1 cellular context compared by ENCODE assay signal in the genomic region with DNA sequence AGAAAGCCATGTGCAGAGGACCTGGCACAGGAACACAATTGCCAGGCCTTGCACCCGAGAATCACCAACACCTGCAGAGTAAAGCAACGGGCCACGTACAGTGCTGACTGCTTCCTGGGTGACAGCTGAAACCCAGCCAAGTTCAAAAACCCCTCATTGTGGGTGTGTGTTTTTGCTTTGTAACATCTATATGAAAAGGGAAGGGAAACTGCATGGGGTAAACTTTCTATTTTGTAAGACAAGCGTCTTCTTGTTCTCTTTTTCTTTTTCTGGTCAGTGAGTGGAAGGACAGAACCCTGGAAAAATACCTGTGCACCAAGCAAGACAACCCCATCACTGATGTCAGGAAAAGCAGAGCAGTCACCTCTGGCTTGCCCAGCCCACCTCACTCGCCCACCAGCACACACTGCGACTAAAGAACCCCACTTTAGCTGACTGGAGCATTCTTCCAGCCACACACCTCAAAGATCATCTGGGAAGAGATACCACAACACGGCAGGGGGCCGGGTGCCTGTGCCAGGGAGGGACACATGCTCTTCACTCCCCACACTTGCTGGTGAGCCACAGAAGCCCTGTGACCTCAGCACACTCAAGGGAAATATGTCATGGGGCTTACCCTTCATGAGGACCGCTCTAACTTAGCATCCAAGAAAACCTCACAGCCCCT.
TF ChIP-seq lines count a peak whose summit lies in the region.

No MANE protein-coding gene starts in this region.

TF ChIP-seq in GM23338, 12 proteins besides CTCF, POLR2A, EP300 and RAD21 (continued from another document):
- TF ChIP-seq, protein P1, sequence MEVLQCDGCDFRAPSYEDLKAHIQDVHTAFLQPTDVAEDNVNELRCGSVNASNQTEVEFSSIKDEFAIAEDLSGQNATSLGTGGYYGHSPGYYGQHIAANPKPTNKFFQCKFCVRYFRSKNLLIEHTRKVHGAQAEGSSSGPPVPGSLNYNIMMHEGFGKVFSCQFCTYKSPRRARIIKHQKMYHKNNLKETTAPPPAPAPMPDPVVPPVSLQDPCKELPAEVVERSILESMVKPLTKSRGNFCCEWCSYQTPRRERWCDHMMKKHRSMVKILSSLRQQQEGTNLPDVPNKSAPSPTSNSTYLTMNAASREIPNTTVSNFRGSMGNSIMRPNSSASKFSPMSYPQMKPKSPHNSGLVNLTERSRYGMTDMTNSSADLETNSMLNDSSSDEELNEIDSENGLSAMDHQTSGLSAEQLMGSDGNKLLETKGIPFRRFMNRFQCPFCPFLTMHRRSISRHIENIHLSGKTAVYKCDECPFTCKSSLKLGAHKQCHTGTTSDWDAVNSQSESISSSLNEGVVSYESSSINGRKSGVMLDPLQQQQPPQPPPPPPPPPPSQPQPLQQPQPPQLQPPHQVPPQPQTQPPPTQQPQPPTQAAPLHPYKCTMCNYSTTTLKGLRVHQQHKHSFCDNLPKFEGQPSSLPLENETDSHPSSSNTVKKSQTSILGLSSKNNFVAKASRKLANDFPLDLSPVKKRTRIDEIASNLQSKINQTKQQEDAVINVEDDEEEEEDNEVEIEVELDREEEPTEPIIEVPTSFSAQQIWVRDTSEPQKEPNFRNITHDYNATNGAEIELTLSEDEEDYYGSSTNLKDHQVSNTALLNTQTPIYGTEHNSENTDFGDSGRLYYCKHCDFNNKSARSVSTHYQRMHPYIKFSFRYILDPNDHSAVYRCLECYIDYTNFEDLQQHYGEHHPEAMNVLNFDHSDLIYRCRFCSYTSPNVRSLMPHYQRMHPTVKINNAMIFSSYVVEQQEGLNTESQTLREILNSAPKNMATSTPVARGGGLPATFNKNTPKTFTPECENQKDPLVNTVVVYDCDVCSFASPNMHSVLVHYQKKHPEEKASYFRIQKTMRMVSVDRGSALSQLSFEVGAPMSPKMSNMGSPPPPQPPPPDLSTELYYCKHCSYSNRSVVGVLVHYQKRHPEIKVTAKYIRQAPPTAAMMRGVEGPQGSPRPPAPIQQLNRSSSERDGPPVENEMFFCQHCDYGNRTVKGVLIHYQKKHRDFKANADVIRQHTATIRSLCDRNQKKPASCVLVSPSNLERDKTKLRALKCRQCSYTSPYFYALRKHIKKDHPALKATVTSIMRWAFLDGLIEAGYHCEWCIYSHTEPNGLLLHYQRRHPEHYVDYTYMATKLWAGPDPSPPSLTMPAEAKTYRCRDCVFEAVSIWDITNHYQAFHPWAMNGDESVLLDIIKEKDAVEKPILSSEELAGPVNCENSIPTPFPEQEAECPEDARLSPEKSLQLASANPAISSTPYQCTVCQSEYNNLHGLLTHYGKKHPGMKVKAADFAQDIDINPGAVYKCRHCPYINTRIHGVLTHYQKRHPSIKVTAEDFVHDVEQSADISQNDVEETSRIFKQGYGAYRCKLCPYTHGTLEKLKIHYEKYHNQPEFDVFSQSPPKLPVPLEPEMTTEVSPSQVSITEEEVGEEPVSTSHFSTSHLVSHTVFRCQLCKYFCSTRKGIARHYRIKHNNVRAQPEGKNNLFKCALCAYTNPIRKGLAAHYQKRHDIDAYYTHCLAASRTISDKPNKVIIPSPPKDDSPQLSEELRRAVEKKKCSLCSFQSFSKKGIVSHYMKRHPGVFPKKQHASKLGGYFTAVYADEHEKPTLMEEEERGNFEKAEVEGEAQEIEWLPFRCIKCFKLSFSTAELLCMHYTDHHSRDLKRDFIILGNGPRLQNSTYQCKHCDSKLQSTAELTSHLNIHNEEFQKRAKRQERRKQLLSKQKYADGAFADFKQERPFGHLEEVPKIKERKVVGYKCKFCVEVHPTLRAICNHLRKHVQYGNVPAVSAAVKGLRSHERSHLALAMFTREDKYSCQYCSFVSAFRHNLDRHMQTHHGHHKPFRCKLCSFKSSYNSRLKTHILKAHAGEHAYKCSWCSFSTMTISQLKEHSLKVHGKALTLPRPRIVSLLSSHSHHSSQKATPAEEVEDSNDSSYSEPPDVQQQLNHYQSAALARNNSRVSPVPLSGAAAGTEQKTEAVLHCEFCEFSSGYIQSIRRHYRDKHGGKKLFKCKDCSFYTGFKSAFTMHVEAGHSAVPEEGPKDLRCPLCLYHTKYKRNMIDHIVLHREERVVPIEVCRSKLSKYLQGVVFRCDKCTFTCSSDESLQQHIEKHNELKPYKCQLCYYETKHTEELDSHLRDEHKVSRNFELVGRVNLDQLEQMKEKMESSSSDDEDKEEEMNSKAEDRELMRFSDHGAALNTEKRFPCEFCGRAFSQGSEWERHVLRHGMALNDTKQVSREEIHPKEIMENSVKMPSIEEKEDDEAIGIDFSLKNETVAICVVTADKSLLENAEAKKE (CRISPR knock-in tag; IDR thresholded peaks at IDR 0.05): no peak
- TF ChIP-seq NANOG (IDR thresholded peaks at IDR 0.05; ENCODE audit: borderline replicate concordance) (no peak), POLR2AphosphoS5 (IDR thresholded peaks at IDR 0.05; ENCODE audit: low read depth) (no peak), EZH2phosphoT487 (IDR thresholded peaks at IDR 0.05; ENCODE audit: unreplicated experiment) (no peak), ZNF114 (CRISPR knock-in tag; IDR thresholded peaks at IDR 0.05) (no peak), CREB1 (CRISPR knock-in tag; IDR thresholded peaks at IDR 0.05; ENCODE audit: low read depth) (no peak), STAT1 (IDR thresholded peaks at IDR 0.05; ENCODE audit: unreplicated experiment) (no peak), EZH2 (IDR thresholded peaks at IDR 0.05; ENCODE audit: low read depth, unreplicated experiment) (no peak)
- TF ChIP-seq, protein P2, sequence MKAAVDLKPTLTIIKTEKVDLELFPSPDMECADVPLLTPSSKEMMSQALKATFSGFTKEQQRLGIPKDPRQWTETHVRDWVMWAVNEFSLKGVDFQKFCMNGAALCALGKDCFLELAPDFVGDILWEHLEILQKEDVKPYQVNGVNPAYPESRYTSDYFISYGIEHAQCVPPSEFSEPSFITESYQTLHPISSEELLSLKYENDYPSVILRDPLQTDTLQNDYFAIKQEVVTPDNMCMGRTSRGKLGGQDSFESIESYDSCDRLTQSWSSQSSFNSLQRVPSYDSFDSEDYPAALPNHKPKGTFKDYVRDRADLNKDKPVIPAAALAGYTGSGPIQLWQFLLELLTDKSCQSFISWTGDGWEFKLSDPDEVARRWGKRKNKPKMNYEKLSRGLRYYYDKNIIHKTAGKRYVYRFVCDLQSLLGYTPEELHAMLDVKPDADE (IDR thresholded peaks at IDR 0.05): no peak
